17 cellular contexts compared by ENCODE assay signal in genomic region chr11:74941492-74941891, GRCh38. TPM values are rescaled to one million over a fixed set of nuclear protein-coding genes. Genes with fewer than 3 reads are reported as not detected.
DNase-seq lines count a peak whose midpoint lies in the region; ATAC-seq, FAIRE-seq and TF ChIP-seq lines count a peak whose summit lies in the region.
"Had no signal": no experiment of that assay in that cellular context is flagged by ENCODE, and none has a peak within 500 bp of the region (broad histone marks: within the 10 kb centered on the region; RNA-seq: fewer than 3 reads in every experiment).

No MANE protein-coding gene starts in this region.

- no peak for FAIRE-seq in GM12891 (lab: Jason Lieb, UNC)

- peaks cover 6% of the 10 kb centered on the region for H3K36me3 Mint-ChIP-seq in activated CD4-positive, alpha-beta T cell treated with anti-CD3 and anti-CD28 coated beads, Interleukin-2, amount 10 ng/mL, durations not matched to agents 7 days and 5 days (ENCODE audit: low read depth)
- peaks cover 75% of the 10 kb centered on the region for H3K36me3 Mint-ChIP-seq in activated T-helper 17 cell treated with anti-CD3 and anti-CD28 coated beads, Interleukin-2, amount 50 U/mL, for 72 hours (ENCODE audit: low read depth)
- peaks cover 28% of the 10 kb centered on the region for H3K36me3 Mint-ChIP-seq in stimulated activated effector memory CD8-positive, alpha-beta T cell treated with anti-CD3 and anti-CD28 coated beads, Interleukin-12 subunit alpha, Interleukin-12 subunit beta, amount 100 ng/mL, for 72 hours

- H3K4me3 Mint-ChIP-seq in activated CD4-positive, alpha-beta T cell treated with anti-CD3 and anti-CD28 coated beads, Interleukin-2, amount 10 ng/mL, durations not matched to agents 7 days and 5 days: no peak overlapping the region
- peak overlapping the region; percentile 60 for H3K4me3 Mint-ChIP-seq in activated T-helper 17 cell treated with anti-CD3 and anti-CD28 coated beads, Interleukin-2, amount 50 U/mL, for 72 hours
- no peak overlapping the region for H3K4me3 Mint-ChIP-seq in stimulated activated effector memory CD8-positive, alpha-beta T cell treated with anti-CD3 and anti-CD28 coated beads, Interleukin-12 subunit alpha, Interleukin-12 subunit beta, amount 100 ng/mL, for 72 hours
- H3K4me3 Mint-ChIP-seq: CD14-positive monocyte had no signal

- CTCF ChIA-PET in activated CD4-positive, alpha-beta T cell treated with anti-CD3 and anti-CD28 coated beads, Interleukin-2, amount 10 ng/mL, durations not matched to agents 7 days and 5 days (lab: Charles Lee): interaction anchor here (0.6 to 3.1 kb wide), 7 partner anchors 10 to 307 kb away, joined by 3 to 27 read pairs (median 3); partner anchors contain the start of gene NEU3

- no peaks in the 10 kb centered on the region for H3K9me3 ChIP-seq in right cardiac atrium (ENCODE audit: control insufficient read depth, low read length)
- H3K9me3 ChIP-seq: HAP-1 had no signal

- H3K27me3 ChIP-seq in right cardiac atrium (ENCODE audit: control insufficient read depth, insufficient read depth): no peaks in the 10 kb centered on the region

- no peaks in the 10 kb centered on the region for H3K4me1 Mint-ChIP-seq in activated CD4-positive, alpha-beta T cell treated with anti-CD3 and anti-CD28 coated beads, Interleukin-2, amount 10 ng/mL, durations not matched to agents 7 days and 5 days
- H3K4me1 Mint-ChIP-seq in activated T-helper 17 cell treated with anti-CD3 and anti-CD28 coated beads, Interleukin-2, amount 50 U/mL, for 72 hours: peaks cover 21% of the 10 kb centered on the region
- H3K4me1 Mint-ChIP-seq in stimulated activated effector memory CD8-positive, alpha-beta T cell treated with anti-CD3 and anti-CD28 coated beads, Interleukin-12 subunit alpha, Interleukin-12 subunit beta, amount 100 ng/mL, for 72 hours: peaks cover 30% of the 10 kb centered on the region
- H3K4me1 Mint-ChIP-seq: CD14-positive monocyte had no signal

- H3K27me3 Mint-ChIP-seq in activated CD4-positive, alpha-beta T cell treated with anti-CD3 and anti-CD28 coated beads, Interleukin-2, amount 10 ng/mL, durations not matched to agents 7 days and 5 days: no peaks in the 10 kb centered on the region
- H3K27me3 Mint-ChIP-seq in activated T-helper 17 cell treated with anti-CD3 and anti-CD28 coated beads, Interleukin-2, amount 50 U/mL, for 72 hours: no peaks in the 10 kb centered on the region

- ATAC-seq in left ventricle myocardium superior: peak; percentile 75
- ATAC-seq in right cardiac atrium: no peak
- ATAC-seq in activated T-helper 17 cell treated with anti-CD3 and anti-CD28 coated beads, Interleukin-2, amount 50 U/mL, for 72 hours (replicated peaks): no peak
- no peak for ATAC-seq in stimulated activated effector memory CD8-positive, alpha-beta T cell treated with anti-CD3 and anti-CD28 coated beads, Interleukin-12 subunit alpha, Interleukin-12 subunit beta, amount 100 ng/mL, for 72 hours
- no peak for ATAC-seq in HG03469 (IDR thresholded peaks at IDR 0.05; ENCODE audit: unreplicated experiment)

- H3K27ac Mint-ChIP-seq in activated CD4-positive, alpha-beta T cell treated with anti-CD3 and anti-CD28 coated beads, Interleukin-2, amount 10 ng/mL, durations not matched to agents 7 days and 5 days: peak overlapping the region; percentile 2
- H3K27ac Mint-ChIP-seq in activated T-helper 17 cell treated with anti-CD3 and anti-CD28 coated beads, Interleukin-2, amount 50 U/mL, for 72 hours: peak overlapping the region; percentile 83
- H3K27ac Mint-ChIP-seq in stimulated activated effector memory CD8-positive, alpha-beta T cell treated with anti-CD3 and anti-CD28 coated beads, Interleukin-12 subunit alpha, Interleukin-12 subunit beta, amount 100 ng/mL, for 72 hours: peak overlapping the region; percentile 81

- DNase-seq in activated CD4-positive, alpha-beta T cell treated with anti-CD3 and anti-CD28 coated beads, Interleukin-2, amount 10 ng/mL, durations not matched to agents 7 days and 5 days: no peak
- DNase-seq in activated CD4-positive, alpha-beta T cell treated with anti-CD3 and anti-CD28 coated beads, Interleukin-2, amount 50 U/mL, for 4 hours: no peak
- DNase-seq in left ventricle myocardium superior (no peak), right cardiac atrium (no peak), GM12891 (ENCODE audit: insufficient read length, low spot score) (no peak)
- DNase-seq in stimulated activated effector memory CD8-positive, alpha-beta T cell treated with anti-CD3 and anti-CD28 coated beads, Interleukin-12 subunit alpha, Interleukin-12 subunit beta, amount 100 ng/mL, for 72 hours (ENCODE audit: low spot score in 2 of 2): no peak
- DNase-seq: 8988T, DMS79 treated with DMSO at 0.1 percent for 48 hours, GM23248, MV-4-11, NCI-H1694 treated with DMSO at 0.1 percent for 48 hours, NCI-H510A, NCI-H748 treated with DMSO at 0.1 percent for 48 hours had no signal

- intact Hi-C loops in left ventricle myocardium superior (cut with micrococcal nuclease) (no loop called here), right cardiac atrium (cut with DNase I) (no loop called here)

- H3K4me1 ChIP-seq in right cardiac atrium (ENCODE audit: control insufficient read depth, insufficient read depth, low read length): no peaks in the 10 kb centered on the region
- H3K4me1 ChIP-seq: HAP-1 had no signal

- TF ChIP-seq POLR2A in GM12891 (IDR thresholded peaks at IDR 0.05; ENCODE audit: low read depth, low read length): no peak

- POLR2A ChIA-PET in activated CD4-positive, alpha-beta T cell treated with anti-CD3 and anti-CD28 coated beads, Interleukin-2, amount 10 ng/mL, durations not matched to agents 7 days and 5 days (lab: Charles Lee): no interaction called here

- H3K27ac ChIP-seq in right cardiac atrium (ENCODE audit: low read length): no peak overlapping the region
- H3K27ac ChIP-seq: GM23248 had no signal

- H3K4me3 ChIP-seq in right cardiac atrium (ENCODE audit: low read length): no peak overlapping the region
- H3K4me3 ChIP-seq: GM23248, HAP-1 had no signal

- no peaks in the 10 kb centered on the region for H3K9me3 Mint-ChIP-seq in activated CD4-positive, alpha-beta T cell treated with anti-CD3 and anti-CD28 coated beads, Interleukin-2, amount 10 ng/mL, durations not matched to agents 7 days and 5 days
- H3K9me3 Mint-ChIP-seq in activated T-helper 17 cell treated with anti-CD3 and anti-CD28 coated beads, Interleukin-2, amount 50 U/mL, for 72 hours: no peaks in the 10 kb centered on the region
- H3K9me3 Mint-ChIP-seq in stimulated activated effector memory CD8-positive, alpha-beta T cell treated with anti-CD3 and anti-CD28 coated beads, Interleukin-12 subunit alpha, Interleukin-12 subunit beta, amount 100 ng/mL, for 72 hours: no peaks in the 10 kb centered on the region
- H3K9me3 Mint-ChIP-seq: CD14-positive monocyte had no signal

TF ChIP-seq in GM12891, 5 proteins besides CTCF, POLR2A, EP300 and RAD21:
- no peak for TF ChIP-seq PAX5 (IDR thresholded peaks at IDR 0.05; ENCODE audit: insufficient read depth, low read length, severe bottlenecking)
- no peak for TF ChIP-seq TAF1 (IDR thresholded peaks at IDR 0.05; ENCODE audit: low read depth, low read length)
- TF ChIP-seq POLR2AphosphoS5 (IDR thresholded peaks at IDR 0.05; ENCODE audit: low read depth, low read length): no peak
- no peak for TF ChIP-seq SPI1 (IDR thresholded peaks at IDR 0.05; ENCODE audit: low read depth, low read length)
- TF ChIP-seq POU2F2 (IDR thresholded peaks at IDR 0.05; ENCODE audit: low read depth, low read length): no peak

RNA-seq across cellular contexts. Expression of gene XRRA1, which starts 7.4 kb away (rescaled TPM):
- total RNA-seq in activated CD4-positive, alpha-beta T cell treated with anti-CD3 and anti-CD28 coated beads, Interleukin-2, amount 10 ng/mL, durations not matched to agents 7 days and 5 days: 10 to 100 TPM in 1 of 2 experiments, 1 to 10 TPM in 1; 7.1 to 10.7 TPM
- total RNA-seq in left ventricle myocardium superior (7.3 TPM), right cardiac atrium (10 to 100 TPM in 2 of 4 donors, 1 to 10 TPM in 2; 6.3 to 15.2 (median 11.3) TPM)
- 2.4 TPM for polyA plus RNA-seq in right cardiac atrium
- total RNA-seq in activated T-helper 17 cell treated with anti-CD3 and anti-CD28 coated beads, Interleukin-2, amount 50 U/mL, for 72 hours: 10 to 100 TPM; 30.1 to 41.0 TPM
- 3.3 TPM for polyA plus RNA-seq in GM12891 (2012; ENCODE audit: low read depth, missing spikeins)

RNA-seq across cellular contexts. Expression of gene SPCS2, which starts 7.6 kb away (rescaled TPM):
- 100 to 1,000 TPM; 170 to 186 TPM for total RNA-seq in activated CD4-positive, alpha-beta T cell treated with anti-CD3 and anti-CD28 coated beads, Interleukin-2, amount 10 ng/mL, durations not matched to agents 7 days and 5 days
- total RNA-seq in left ventricle myocardium superior (105 TPM), right cardiac atrium (100 to 1,000 TPM in 3 of 4 donors, 10 to 100 TPM in 1; 91.5 to 127 (median 118) TPM)
- 125 TPM for polyA plus RNA-seq in right cardiac atrium
- total RNA-seq in activated T-helper 17 cell treated with anti-CD3 and anti-CD28 coated beads, Interleukin-2, amount 50 U/mL, for 72 hours: 100 to 1,000 TPM; 143 to 195 TPM
- polyA plus RNA-seq in GM12891 (2012; ENCODE audit: low read depth, missing spikeins): 71.4 TPM

RNA-seq across cellular contexts. Expression of gene NEU3, which starts 47.2 kb away (rescaled TPM):
- total RNA-seq in activated CD4-positive, alpha-beta T cell treated with anti-CD3 and anti-CD28 coated beads, Interleukin-2, amount 10 ng/mL, durations not matched to agents 7 days and 5 days: 10 to 100 TPM; 10.9 to 12.5 TPM
- total RNA-seq in left ventricle myocardium superior (4.9 TPM), right cardiac atrium (1 to 10 TPM; 3.6 to 7.2 (median 4.9) TPM)
- 5.2 TPM for polyA plus RNA-seq in right cardiac atrium
- total RNA-seq in activated T-helper 17 cell treated with anti-CD3 and anti-CD28 coated beads, Interleukin-2, amount 50 U/mL, for 72 hours: 10 to 100 TPM; 19.5 to 26.4 TPM
- 6.0 TPM for polyA plus RNA-seq in GM12891 (2012; ENCODE audit: low read depth, missing spikeins)

Comparison
In these comparisons a context has a peak if more than half of its experiments do, and no peak if none do; other contexts are left out.
1. H3K27ac Mint-ChIP-seq: peak in every context shown above with its lines; median percentile 83 in activated T-helper 17 cell treated with anti-CD3 and anti-CD28 coated beads, Interleukin-2, amount 50 U/mL, for 72 hours; 81 in stimulated activated effector memory CD8-positive, alpha-beta T cell treated with anti-CD3 and anti-CD28 coated beads, Interleukin-12 subunit alpha, Interleukin-12 subunit beta, amount 100 ng/mL, for 72 hours; 2 in activated CD4-positive, alpha-beta T cell treated with anti-CD3 and anti-CD28 coated beads, Interleukin-2, amount 10 ng/mL, durations not matched to agents 7 days and 5 days.